10 cellular contexts compared by ENCODE assay signal in genomic region chr14:81178063-81178462, GRCh38. TPM values are rescaled to one million over a fixed set of nuclear protein-coding genes. Genes with fewer than 3 reads are reported as not detected.
DNase-seq lines count a peak whose midpoint lies in the region; ATAC-seq and TF ChIP-seq lines count a peak whose summit lies in the region.
"Had no signal": no experiment of that assay in that cellular context is flagged by ENCODE, and none has a peak within 500 bp of the region (broad histone marks: within the 10 kb centered on the region; RNA-seq: fewer than 3 reads in every experiment).

No MANE protein-coding gene starts in this region.

- H3K36me3 ChIP-seq in KMS-11 (ENCODE audit: insufficient read depth) (no peaks in the 10 kb centered on the region), lower lobe of right lung (peaks cover 8% of the 10 kb centered on the region), testis (ENCODE audit: low read depth, missing control alignments) (no peaks in the 10 kb centered on the region)

- H2AFZ ChIP-seq in KMS-11 (ENCODE audit: low read depth), result no peak overlapping the region

- no peak for TF ChIP-seq POLR2A in testis (IDR thresholded peaks at IDR 0.05)

- H3K9ac ChIP-seq in KMS-11, result no peak overlapping the region

- ATAC-seq in GM18508 (IDR thresholded peaks at IDR 0.05; ENCODE audit: insufficient read depth, unreplicated experiment) (peak; percentile 37), GM21825 (IDR thresholded peaks at IDR 0.05; ENCODE audit: unreplicated experiment) (peak; percentile 54), lower lobe of right lung (peak in 1 of 2 donors; percentile 45), right cardiac atrium (no peak)
- ATAC-seq: activated CD4-positive, alpha-beta T cell treated with anti-CD3 and anti-CD28 coated beads for 36 hours had no signal

- DNase-seq in lower lobe of right lung (no peak), AML-193 (lab: John Stamatoyannopoulos, UW) (no peak), testis (no peak), right cardiac atrium (no peak)
- DNase-seq in activated naive CD4-positive, alpha-beta T cell treated with Interleukin-2 at 50 U/mL for 16 hours, result no peak
- DNase-seq: activated CD4-positive, alpha-beta T cell treated with anti-CD3 and anti-CD28 coated beads for 36 hours; naive B cell had no signal

- peak overlapping the region; percentile 92 for H3K4me2 ChIP-seq in KMS-11

- H3K9me3 ChIP-seq in lower lobe of right lung, result no peaks in the 10 kb centered on the region
- no peaks in the 10 kb centered on the region for H3K9me3 ChIP-seq in testis
- H3K9me3 ChIP-seq in right cardiac atrium (ENCODE audit: control insufficient read depth, low read length), result no peaks in the 10 kb centered on the region

- no peaks in the 10 kb centered on the region for H3K27me3 ChIP-seq in KMS-11 (ENCODE audit: insufficient read depth, low read depth)
- H3K27me3 ChIP-seq in lower lobe of right lung (ENCODE audit: low read depth), result no peaks in the 10 kb centered on the region
- H3K27me3 ChIP-seq in testis, result no peaks in the 10 kb centered on the region
- no peaks in the 10 kb centered on the region for H3K27me3 ChIP-seq in right cardiac atrium (ENCODE audit: control insufficient read depth, insufficient read depth)

- 0 out of 2 replicates have a peak, but pooled peaks cover 5% of the 10 kb centered on the region for H3K79me2 ChIP-seq in KMS-11 (ENCODE audit: insufficient read depth, low read depth)

- peaks cover 46% of the 10 kb centered on the region for H3K4me1 ChIP-seq in KMS-11 (ENCODE audit: low read depth, poor library complexity, severe bottlenecking)
- H3K4me1 ChIP-seq in lower lobe of right lung, result peaks cover 18% of the 10 kb centered on the region
- H3K4me1 ChIP-seq in testis, result no peaks in the 10 kb centered on the region
- no peaks in the 10 kb centered on the region for H3K4me1 ChIP-seq in right cardiac atrium (ENCODE audit: control insufficient read depth, insufficient read depth, low read length)

- TF ChIP-seq CTCF in KMS-11 (conservative IDR thresholded peaks at IDR 0.05; ENCODE audit: low read depth, low read length) (no peak), lower lobe of right lung (IDR thresholded peaks at IDR 0.05) (no peak), testis (IDR thresholded peaks at IDR 0.05) (no peak)

- H3K27ac ChIP-seq in KMS-11 (peak overlapping the region; percentile 47; the same call in 1 of the 2 replicates), lower lobe of right lung (peak overlapping the region; percentile 65), testis (peak overlapping the region in 1 of 2 donors; percentile 33), right cardiac atrium (ENCODE audit: low read length) (no peak overlapping the region)

- no peaks in the 10 kb centered on the region for H4K20me1 ChIP-seq in KMS-11 (ENCODE audit: insufficient read depth)

- intact Hi-C loops in lower lobe of right lung (cut with DNase I) (no loop called here), testis (cut with DNase I; ENCODE audit: low total_unique reads) (no loop called here), right cardiac atrium (cut with DNase I) (no loop called here)

- no peak overlapping the region for H3K4me3 ChIP-seq in KMS-11 (IDR thresholded peaks at IDR 0.05; ENCODE audit: insufficient read depth, low read depth, low read length)
- H3K4me3 ChIP-seq in lower lobe of right lung, result peak overlapping the region; percentile 38
- H3K4me3 ChIP-seq in testis, result no peak overlapping the region
- no peak overlapping the region for H3K4me3 ChIP-seq in right cardiac atrium (ENCODE audit: low read length)

RNA-seq across cellular contexts. Expression of gene GTF2A1, which starts 42.7 kb away (rescaled TPM):
- total RNA-seq in lower lobe of right lung (26.1 TPM), testis (10 to 100 TPM; 52.9 to 66.0 TPM), right cardiac atrium (10 to 100 TPM; 18.2 to 20.7 (median 20.2) TPM)
- polyA plus RNA-seq in testis (ENCODE audit: insufficient read depth, low read depth, low replicate concordance) (50.2 TPM), right cardiac atrium (5.7 TPM)

Comparison
In these comparisons a context has a peak if more than half of its experiments do, and no peak if none do; other contexts are left out.
1. ATAC-seq: peak in GM18508 (single experiment) and GM21825 (single experiment); none in right cardiac atrium (0 of 2).